ENCODE assay signal across 9 cellular contexts in the genomic region with DNA sequence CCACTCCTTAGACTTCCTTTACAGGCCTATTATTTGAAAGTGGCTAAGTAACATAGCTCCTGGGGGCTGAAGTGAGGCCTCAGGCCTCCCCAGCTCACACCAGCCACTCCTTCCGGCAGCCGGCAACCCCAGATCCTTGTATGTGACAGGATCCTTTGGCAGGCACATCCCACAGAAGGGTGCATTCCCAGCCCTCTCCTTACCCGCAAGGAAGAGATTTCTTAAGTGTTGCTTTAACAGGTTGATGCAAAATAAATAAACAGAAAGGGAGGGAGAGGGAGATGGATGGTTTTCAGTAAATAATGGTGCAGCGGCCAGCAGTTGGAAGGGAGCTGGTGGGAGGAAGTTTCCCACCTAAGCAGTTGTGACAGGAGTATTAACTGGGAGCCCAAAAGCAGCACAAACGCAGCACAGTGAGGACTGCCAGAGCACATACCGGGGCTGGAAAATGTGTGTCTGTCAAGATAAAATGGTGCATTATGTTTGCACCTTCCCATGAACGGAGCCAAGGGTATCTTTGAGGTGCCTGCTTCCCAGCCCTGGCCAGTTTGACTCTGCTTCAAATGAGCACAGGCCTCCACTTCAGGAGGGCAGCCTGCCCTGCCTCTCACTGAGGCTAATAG. TPM values are rescaled to one million over a fixed set of nuclear protein-coding genes. Genes with fewer than 3 reads are reported as not detected.
DNase-seq lines count a peak whose midpoint lies in the region; ATAC-seq, FAIRE-seq and TF ChIP-seq lines count a peak whose summit lies in the region.
"Had no signal": no experiment of that assay in that cellular context is flagged by ENCODE, and none has a peak within 500 bp of the region (broad histone marks: within the 10 kb centered on the region; RNA-seq: fewer than 3 reads in every experiment).

No MANE protein-coding gene starts in this region.

- H2AFZ ChIP-seq in H1 (ENCODE audit: low read length) (no peak overlapping the region), trophoblast cell (ENCODE audit: insufficient read depth, low read length, poor library complexity) (no peak overlapping the region)

- H3K4me3 ChIP-seq in H1 (ENCODE audit: extremely low read depth in 1 of 4, insufficient read depth in 2 of 4, low read depth in 3 of 4, low read length in 4 of 4) (no peak overlapping the region), trophoblast cell (ENCODE audit: low read depth, low read length) (no peak overlapping the region)

- no peak for TF ChIP-seq EP300 in H1 (IDR thresholded peaks at IDR 0.05; ENCODE audit: borderline replicate concordance in 1 of 2, low read depth in 2 of 2, low read length in 2 of 2)

- intact Hi-C loops in head of caudate nucleus (cut with DNase I) = no loop called here

- no peak overlapping the region for H3K4me2 ChIP-seq in H1 (ENCODE audit: insufficient read depth in 1 of 2, low read depth in 2 of 2, low read length in 2 of 2)
- H3K4me2 ChIP-seq in trophoblast cell (ENCODE audit: low read length) = no peak overlapping the region

- H2BK15ac ChIP-seq in H1 (ENCODE audit: low read length) = no peak overlapping the region

- no peak for TF ChIP-seq CTCF in H1 (IDR thresholded peaks at IDR 0.05; ENCODE audit: control extremely low read depth in 1 of 3, insufficient read depth in 1 of 3, low read depth in 1 of 3, low read length in 3 of 3)

- POLR2A ChIA-PET in H1 (lab: Charles Lee; ENCODE audit: partially characterized antibody) = no interaction called here

- CTCF ChIA-PET in H1 (lab: Charles Lee; ENCODE audit: partially characterized antibody) = interaction anchor here (0.7 to 7.4 kb wide), 5 partner anchors 18 to 72 kb away, joined by 3 to 82 read pairs (median 3); no protein-coding TSS in a partner anchor

- H2BK12ac ChIP-seq in H1 (ENCODE audit: low read depth, low read length) = no peak overlapping the region
- no peak overlapping the region for H2BK12ac ChIP-seq in trophoblast cell (ENCODE audit: low read length)

- no peaks in the 10 kb centered on the region for H4K20me1 ChIP-seq in H1 (replicated peaks in 1 of 2; ENCODE audit: control insufficient read depth in 1 of 2, insufficient read depth in 2 of 2, low read length in 2 of 2)

- H4K12ac ChIP-seq in trophoblast cell (ENCODE audit: low read depth, low read length) = no peak overlapping the region

- DNase-seq in DMS79 (lab: John Stamatoyannopoulos, UW) (peak; percentile 31), H1 (ENCODE audit: low read depth in 1 of 2, low spot score in 2 of 2) (no peak), trophoblast cell (no peak), DMS53 (lab: John Stamatoyannopoulos, UW) (no peak), head of caudate nucleus (no peak), MV-4-11 (lab: John Stamatoyannopoulos, UW) (no peak)
- DNase-seq: NCI-H774 had no signal

- no peak overlapping the region for H4K5ac ChIP-seq in H1 (ENCODE audit: insufficient read length, low read depth, low read length)

- no peak overlapping the region for H3K56ac ChIP-seq in H1 (replicated peaks; ENCODE audit: insufficient read length, low read depth, low read length)

- no peak overlapping the region for H4K91ac ChIP-seq in H1 (replicated peaks; ENCODE audit: insufficient read length, low read length)
- H4K91ac ChIP-seq in trophoblast cell (ENCODE audit: low read depth, low read length) = no peak overlapping the region

- no peak for FAIRE-seq in H1 (lab: Jason Lieb, UNC)

- H4K8ac ChIP-seq in H1 (ENCODE audit: extremely low read depth, insufficient read depth, low read length) (no peak overlapping the region), trophoblast cell (ENCODE audit: low read depth, low read length) (peak overlapping the region; percentile 20)

- TF ChIP-seq POLR2A in H1 (IDR thresholded peaks at IDR 0.05; ENCODE audit: control extremely low read depth in 1 of 2, low read depth in 2 of 2, low read length in 2 of 2) = no peak

- H2BK5ac ChIP-seq in H1 (ENCODE audit: low read depth, low read length) = no peak overlapping the region
- peak overlapping the region; percentile 29 for H2BK5ac ChIP-seq in trophoblast cell (ENCODE audit: low read depth, low read length, poor library complexity)

- H3K27me3 ChIP-seq in H1 (replicated peaks in 1 of 4; ENCODE audit: control insufficient read depth in 3 of 4, extremely low read depth in 1 of 4, insufficient read depth in 3 of 4, low read length in 3 of 4) (no peaks in the 10 kb centered on the region), trophoblast cell (ENCODE audit: insufficient read depth, low read length) (no peaks in the 10 kb centered on the region)

- H3K9ac ChIP-seq in H1 (replicated peaks in 1 of 4; ENCODE audit: extremely low read depth in 1 of 4, low read depth in 3 of 4, low read length in 3 of 4) (no peak overlapping the region), trophoblast cell (ENCODE audit: low read length) (no peak overlapping the region)

- H3K14ac ChIP-seq in H1 (ENCODE audit: insufficient read length) (no peak overlapping the region), trophoblast cell (ENCODE audit: low read length) (no peak overlapping the region)

- WGBS in H1 (ENCODE audit: extremely low coverage in 1 of 2, insufficient coverage in 1 of 2, insufficient read length in 1 of 2, insufficient replicate concordance in 2 of 2, low coverage in 1 of 2, low lambda C conversion rate in 2 of 2, missing lambda C conversion rate in 1 of 2), 2 experiments = 80% methylated on average over 7 of the region's 7 CpGs; no CpG with 5 or more reads in 1 of the 2 experiments
- no CpG with 5 or more reads among the region's 7 CpGs for WGBS in trophoblast cell (ENCODE audit: extremely low coverage, insufficient coverage, insufficient read length)

- H3K9me3 ChIP-seq in H1 (ENCODE audit: insufficient read depth in 2 of 2, low read depth in 1 of 2, low read length in 1 of 2) (no peaks in the 10 kb centered on the region), trophoblast cell (ENCODE audit: insufficient read depth, low read depth, low read length) (no peaks in the 10 kb centered on the region)

- H3K23me2 ChIP-seq in H1 (ENCODE audit: low read depth, low read length) = no peaks in the 10 kb centered on the region

- H3K79me2 ChIP-seq in H1 (ENCODE audit: control insufficient read depth in 1 of 2, insufficient read depth in 2 of 2, low read length in 2 of 2) (no peaks in the 10 kb centered on the region), trophoblast cell (ENCODE audit: control insufficient read depth, insufficient read depth, low read length, poor library complexity) (no peaks in the 10 kb centered on the region)

- peaks cover 2 to 16% (median 7%) of the 10 kb centered on the region in 4 experiments; a peak in 4 of 7 replicates for H3K4me1 ChIP-seq in H1 (replicated peaks in 1 of 4; ENCODE audit: control insufficient read depth in 3 of 4, insufficient read depth in 4 of 4, low read length in 3 of 4)
- H3K4me1 ChIP-seq in trophoblast cell (ENCODE audit: control insufficient read depth in 1 of 2, insufficient read depth in 2 of 2, low read length in 2 of 2) = peaks cover 11 to 13% of the 10 kb centered on the region in 2 experiments

- H3K27ac ChIP-seq in H1 (ENCODE audit: low read depth, low read length) (no peak overlapping the region), trophoblast cell (ENCODE audit: low read depth, low read length) (peak overlapping the region; percentile 30)

- H3K23ac ChIP-seq in H1 (ENCODE audit: insufficient read length) = no peak overlapping the region
- no peak overlapping the region for H3K23ac ChIP-seq in trophoblast cell (ENCODE audit: low read length)

- H3K18ac ChIP-seq in H1 (ENCODE audit: extremely low read depth, low read length) (peak overlapping the region; percentile 9; the same call in 1 of the 2 replicates), trophoblast cell (ENCODE audit: low read length) (no peak overlapping the region)

- H3K79me1 ChIP-seq in H1 (ENCODE audit: low read depth, low read length) (no peaks in the 10 kb centered on the region), trophoblast cell (ENCODE audit: low read length) (no peaks in the 10 kb centered on the region)

- H3K36me3 ChIP-seq in H1 (ENCODE audit: control insufficient read depth in 2 of 4, insufficient read depth in 4 of 4, low read length in 3 of 4) (peaks cover 0 to 3% (median 0%) of the 10 kb centered on the region in 4 experiments; a peak in 1 of 8 replicates), trophoblast cell (ENCODE audit: control insufficient read depth in 1 of 2, insufficient read depth in 2 of 2, low read length in 2 of 2) (peaks cover 6 to 10% of the 10 kb centered on the region in 2 experiments)

- H2AK5ac ChIP-seq in H1 (ENCODE audit: low read depth, low read length) = no peak overlapping the region
- H2AK5ac ChIP-seq in trophoblast cell (ENCODE audit: low read length) = no peak overlapping the region

- no peak overlapping the region for H2BK20ac ChIP-seq in H1 (ENCODE audit: low read length)

- H3K4ac ChIP-seq in H1 (replicated peaks; ENCODE audit: insufficient read length, low read depth, low read length) (no peak overlapping the region), trophoblast cell (ENCODE audit: low read depth, low read length) (no peak overlapping the region)

- no peak for TF ChIP-seq RAD21 in H1 (IDR thresholded peaks at IDR 0.05 in 1 of 2, conservative IDR thresholded peaks at IDR 0.05 in 1 of 2; ENCODE audit: low read depth in 2 of 2, low read length in 2 of 2)

- H2BK120ac ChIP-seq in H1 (replicated peaks; ENCODE audit: low read depth, low read length) = no peak overlapping the region
- no peak overlapping the region for H2BK120ac ChIP-seq in trophoblast cell (ENCODE audit: insufficient read depth, low read length, poor library complexity)

- ATAC-seq in HG03378 (IDR thresholded peaks at IDR 0.05; ENCODE audit: unreplicated experiment) (peak; percentile 23), GM21619 (IDR thresholded peaks at IDR 0.05; ENCODE audit: unreplicated experiment) (no peak)

TF ChIP-seq in H1, 55 proteins besides CTCF, POLR2A, EP300 and RAD21 (continues in another document):
- TF ChIP-seq KDM1A (IDR thresholded peaks at IDR 0.05; ENCODE audit: borderline replicate concordance, low read length) (no peak), SP1 (IDR thresholded peaks at IDR 0.05; ENCODE audit: low read depth, low read length) (no peak)
- TF ChIP-seq, protein P1, sequence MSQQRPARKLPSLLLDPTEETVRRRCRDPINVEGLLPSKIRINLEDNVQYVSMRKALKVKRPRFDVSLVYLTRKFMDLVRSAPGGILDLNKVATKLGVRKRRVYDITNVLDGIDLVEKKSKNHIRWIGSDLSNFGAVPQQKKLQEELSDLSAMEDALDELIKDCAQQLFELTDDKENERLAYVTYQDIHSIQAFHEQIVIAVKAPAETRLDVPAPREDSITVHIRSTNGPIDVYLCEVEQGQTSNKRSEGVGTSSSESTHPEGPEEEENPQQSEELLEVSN (IDR thresholded peaks at IDR 0.05) = no peak

RNA-seq across cellular contexts. Expression of a gene that starts 32.6 kb away (rescaled TPM):
- 36.9 and 37.8 TPM in 2 replicates for total RNA-seq in H1 (2021; fragmentation: NEBNext Ultra II Directional; extraction: Animal tissue kit (Norgen Biotek cat#: 25700))
- 26.7 and 32.0 TPM in 2 replicates for polyA plus RNA-seq in H1 (2011; rRNA removed)
- 23.9 TPM for polyA plus RNA-seq in H1 (2011; cell fraction: cytosol; rRNA removed)
- polyA plus RNA-seq in H1 (2011; cell fraction: nucleus; rRNA removed) = 56.3 TPM
- 35.4 to 38.0 TPM (median 37.0 TPM) in 4 replicates for polyA plus RNA-seq in H1 (2012, experiment 1 of 2)
- polyA plus RNA-seq in H1 (2012, experiment 2 of 2) = 10.6 TPM
- 46.7 TPM for polyA plus RNA-seq in H1 (2013, experiment 1 of 2)
- 42.5 TPM for polyA plus RNA-seq in H1 (2013, experiment 2 of 2)
- polyA minus RNA-seq in H1 (2011; rRNA and poly(A)+ RNA removed) = 78.9 and 87.3 TPM in 2 replicates
- polyA minus RNA-seq in H1 (2011; cell fraction: cytosol; rRNA and poly(A)+ RNA removed) = 24.7 TPM
- 82.2 TPM for polyA minus RNA-seq in H1 (2011; cell fraction: nucleus; rRNA and poly(A)+ RNA removed)
- polyA plus RNA-seq in trophoblast cell (2013) = 51.2 and 55.2 TPM in 2 replicates
